ENCODE assay signal across 16 cellular contexts in the genomic region with DNA sequence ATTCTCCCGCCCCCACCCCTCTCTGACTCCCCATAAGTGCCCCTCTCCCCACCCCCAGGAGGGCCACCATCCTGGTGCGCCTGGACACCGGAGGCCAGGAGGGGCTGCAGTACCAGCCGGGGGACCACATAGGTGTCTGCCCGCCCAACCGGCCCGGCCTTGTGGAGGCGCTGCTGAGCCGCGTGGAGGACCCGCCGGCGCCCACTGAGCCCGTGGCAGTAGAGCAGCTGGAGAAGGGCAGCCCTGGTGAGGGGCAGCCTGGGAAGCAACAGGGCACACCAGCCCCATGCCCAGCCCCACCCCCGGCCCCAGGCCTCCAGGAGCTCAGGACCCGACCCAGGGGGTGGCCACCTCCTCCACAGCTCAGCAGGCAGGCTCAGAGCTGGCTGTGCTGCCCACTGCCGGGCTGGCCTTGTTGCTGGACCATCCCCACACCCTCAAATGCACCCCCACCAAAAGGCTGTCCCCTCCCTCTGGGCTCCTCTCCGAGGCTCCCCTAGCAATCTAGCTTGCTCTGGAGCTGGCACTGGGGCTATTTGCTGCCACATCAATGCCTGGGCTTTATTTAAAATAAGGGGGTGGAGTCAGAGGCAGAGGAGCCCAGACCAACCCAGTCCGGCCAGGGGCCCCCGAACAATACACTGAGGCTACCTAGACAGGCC. TPM values are rescaled to one million over a fixed set of nuclear protein-coding genes. Genes with fewer than 3 reads are reported as not detected.
DNase-seq lines count a peak whose midpoint lies in the region; ATAC-seq and TF ChIP-seq lines count a peak whose summit lies in the region.
"Had no signal": no experiment of that assay in that cellular context is flagged by ENCODE, and none has a peak within 500 bp of the region (broad histone marks: within the 10 kb centered on the region; RNA-seq: fewer than 3 reads in every experiment).

No MANE protein-coding gene starts in this region.

- no peaks in the 10 kb centered on the region for H3K36me3 ChIP-seq in neural progenitor cell
- H3K36me3 ChIP-seq: uterus had no signal

- no peak overlapping the region for H3T11ph ChIP-seq in H9 (ENCODE audit: low read length)

- H3K23ac ChIP-seq in H9 (ENCODE audit: insufficient read length, low read depth, low read length), result no peak overlapping the region

- peaks cover 21 to 49% of the 10 kb centered on the region in 2 experiments for H3K4me1 Mint-ChIP-seq in H9
- peaks cover 56% of the 10 kb centered on the region for H3K4me1 Mint-ChIP-seq in activated CD8-positive, alpha-beta T cell treated with anti-CD3 and anti-CD28 coated beads for 36 hours (ENCODE audit: low read depth)
- peaks cover 49% of the 10 kb centered on the region for H3K4me1 Mint-ChIP-seq in neural progenitor cell
- peaks cover 22% of the 10 kb centered on the region for H3K4me1 Mint-ChIP-seq in MCF 10A (ENCODE audit: insufficient read depth, unreplicated experiment)

- H3K4me1 ChIP-seq in H9 (ENCODE audit: insufficient read depth, low read length), result peaks cover 4% of the 10 kb centered on the region; the same call in 1 of the 2 replicates
- peaks cover 42% of the 10 kb centered on the region for H3K4me1 ChIP-seq in neural progenitor cell

- H3K4me3 Mint-ChIP-seq in H9 (no peak overlapping the region), neural progenitor cell (no peak overlapping the region), MCF 10A (ENCODE audit: unreplicated experiment) (no peak overlapping the region)
- no peak overlapping the region for H3K4me3 Mint-ChIP-seq in activated CD8-positive, alpha-beta T cell treated with anti-CD3 and anti-CD28 coated beads for 36 hours

- H2BK5ac ChIP-seq in H9 (ENCODE audit: insufficient read length, low read length), result no peak overlapping the region

- no peak overlapping the region for H3K4ac ChIP-seq in H9 (ENCODE audit: low read depth, low read length)

- CTCF ChIA-PET in activated CD8-positive, alpha-beta T cell treated with anti-CD3 and anti-CD28 coated beads for 36 hours (lab: Charles Lee), result interaction anchor here (0.8 to 4.3 kb wide), 19 partner anchors 9 to 156 kb away, joined by 3 to 58 read pairs (median 7); a partner anchor contains a TSS
- CTCF ChIA-PET in MCF 10A (lab: Yijun Ruan, JAX), result interaction anchor here (0.5 to 2.3 kb wide), 8 partner anchors 9 to 101 kb away, joined by 3 to 13 read pairs (median 4); no protein-coding TSS in a partner anchor

- no TSS peak for BruUV-seq in MCF 10A (replicated peaks; lab: Mats Ljungman, UMichigan)

- ATAC-seq in activated CD8-positive, alpha-beta T cell treated with anti-CD3 and anti-CD28 coated beads for 36 hours, result no peak

- H2BK120ac ChIP-seq in H9 (ENCODE audit: low read depth, low read length, poor library complexity, severe bottlenecking), result no peak overlapping the region

- no peak overlapping the region for H4K91ac ChIP-seq in H9 (ENCODE audit: insufficient read length, low read depth, low read length)

- H2BK12ac ChIP-seq in H9 (ENCODE audit: insufficient read length, low read depth, low read length), result no peak overlapping the region

- no peaks in the 10 kb centered on the region for H3K79me1 ChIP-seq in H9 (ENCODE audit: insufficient read depth, low read depth, low read length, poor library complexity, severe bottlenecking)

- H4K20me1 ChIP-seq in H9 (ENCODE audit: control insufficient read depth, insufficient read depth, insufficient read length), result no peaks in the 10 kb centered on the region
- H4K20me1 ChIP-seq in neural progenitor cell (ENCODE audit: low read depth), result no peaks in the 10 kb centered on the region

- H3K9me3 ChIP-seq in H9 (ENCODE audit: control insufficient read depth, low read depth, low read length) (no peaks in the 10 kb centered on the region), neural progenitor cell (ENCODE audit: low read depth) (no peaks in the 10 kb centered on the region)
- H3K9me3 ChIP-seq: A549, body of pancreas, uterus had no signal

- H3K18ac ChIP-seq in H9 (ENCODE audit: insufficient read length, low read depth, low read length), result peak overlapping the region; percentile 50

- no CpG with 5 or more reads among the region's 20 CpGs for WGBS in H9 (ENCODE audit: extremely low coverage, insufficient read length, low lambda C conversion rate)

- H3K9ac ChIP-seq in H9 (ENCODE audit: extremely low read depth, insufficient read length, low read length) (no peak overlapping the region), neural progenitor cell (no peak overlapping the region)

- no peak overlapping the region for H3K4me3 ChIP-seq in neural progenitor cell
- H3K4me3 ChIP-seq: A549, body of pancreas, uterus had no signal

- H3K79me2 ChIP-seq in H9 (ENCODE audit: insufficient read depth, low read length) (no peaks in the 10 kb centered on the region), neural progenitor cell (ENCODE audit: low read depth) (no peaks in the 10 kb centered on the region)

- H2AK5ac ChIP-seq in H9 (ENCODE audit: insufficient read length, low read length), result no peak overlapping the region

- H4K8ac ChIP-seq in H9 (replicated peaks; ENCODE audit: insufficient read length, low read depth, low read length), result no peak overlapping the region

- POLR2A ChIA-PET in activated CD8-positive, alpha-beta T cell treated with anti-CD3 and anti-CD28 coated beads for 36 hours (lab: Charles Lee), result interaction anchor here (1.0 to 2.5 kb wide), 3 partner anchors 10 to 61 kb away, joined by 3 to 18 read pairs (median 4); no protein-coding TSS in a partner anchor
- POLR2A ChIA-PET in MCF 10A (lab: Yijun Ruan, JAX), result no interaction called here

- intact Hi-C loops in activated CD8-positive, alpha-beta T cell treated with anti-CD3 and anti-CD28 coated beads for 36 hours (cut with micrococcal nuclease), result no loop called here
- intact Hi-C loops in MCF 10A (cut with micrococcal nuclease), result no loop called here

- peaks cover 35% of the 10 kb centered on the region for H3F3A ChIP-seq in neural progenitor cell (ENCODE audit: low read depth)

- H3K4me2 ChIP-seq in H9 (ENCODE audit: insufficient read depth, insufficient read length, low read length) (no peak overlapping the region), neural progenitor cell (peak overlapping the region; percentile 76)

- H2BK20ac ChIP-seq in H9 (ENCODE audit: low read depth, low read length, poor library complexity, severe bottlenecking), result no peak overlapping the region

- H3K27ac ChIP-seq in H9 (ENCODE audit: insufficient read length, low read depth, low read length), result no peak overlapping the region
- H3K27ac ChIP-seq in neural progenitor cell, result no peak overlapping the region
- H3K27ac ChIP-seq: body of pancreas, uterus had no signal

- H3K27ac Mint-ChIP-seq in H9 (no peak overlapping the region), neural progenitor cell (no peak overlapping the region), MCF 10A (ENCODE audit: low read depth, unreplicated experiment) (no peak overlapping the region)
- H3K27ac Mint-ChIP-seq in activated CD8-positive, alpha-beta T cell treated with anti-CD3 and anti-CD28 coated beads for 36 hours, result no peak overlapping the region

- peak; percentile 39 for DNase-seq in activated CD4-positive, alpha-beta T cell treated with anti-CD3 and anti-CD28 coated beads for 48 hours
- DNase-seq in activated CD4-positive, alpha-beta T cell treated with anti-CD3 and anti-CD28 coated beads, Interleukin-2, amount 50 U/mL, for 4 hours, result no peak
- DNase-seq in H9 (peak; percentile 65), neural progenitor cell (ENCODE audit: low spot score) (no peak), islet precursor cell (no peak), MCF 10A (ENCODE audit: unreplicated experiment) (no peak)
- DNase-seq in activated CD8-positive, alpha-beta T cell treated with anti-CD3 and anti-CD28 coated beads for 36 hours, result peak; percentile 34
- DNase-seq in stimulated activated CD8-positive, alpha-beta memory T cell treated with anti-CD3 and anti-CD28 coated beads, Interleukin-4, amount 100 ng/mL, for 48 hours, result no peak
- DNase-seq: COR-L47, NCI-H1436 treated with DMSO at 0.1 percent for 48 hours, NCI-H345 had no signal

- no peak overlapping the region for H2BK15ac ChIP-seq in H9 (ENCODE audit: low read depth, low read length)

- H3K27me3 Mint-ChIP-seq in H9 (ENCODE audit: low read depth) (peaks cover 28% of the 10 kb centered on the region), neural progenitor cell (ENCODE audit: insufficient read depth, low read depth) (peaks cover 13% of the 10 kb centered on the region), MCF 10A (ENCODE audit: insufficient read depth, unreplicated experiment) (peaks cover 5% of the 10 kb centered on the region)
- no peaks in the 10 kb centered on the region for H3K27me3 Mint-ChIP-seq in activated CD8-positive, alpha-beta T cell treated with anti-CD3 and anti-CD28 coated beads for 36 hours

- H4K5ac ChIP-seq in H9 (ENCODE audit: insufficient read length, low read depth, low read length), result no peak overlapping the region

- H3K14ac ChIP-seq in H9 (ENCODE audit: insufficient read depth, low read length), result no peak overlapping the region; the same call in 1 of the 2 replicates

- TF ChIP-seq CTCF in H9 (conservative IDR thresholded peaks at IDR 0.05) (peak; percentile 24; the same call in 2 of the 3 replicates), neural progenitor cell (IDR thresholded peaks at IDR 0.05) (peak; percentile 12), MCF 10A (IDR thresholded peaks at IDR 0.05; ENCODE audit: unreplicated experiment) (no peak)
- TF ChIP-seq CTCF in activated CD8-positive, alpha-beta T cell treated with anti-CD3 and anti-CD28 coated beads for 36 hours (IDR thresholded peaks at IDR 0.05), result no peak

- H2AFZ ChIP-seq in H9 (ENCODE audit: low read length), result no peak overlapping the region
- H2AFZ ChIP-seq in neural progenitor cell (replicated peaks), result no peak overlapping the region

- H3K9me3 Mint-ChIP-seq in H9, result no peaks in the 10 kb centered on the region
- H3K9me3 Mint-ChIP-seq in activated CD8-positive, alpha-beta T cell treated with anti-CD3 and anti-CD28 coated beads for 36 hours, result no peaks in the 10 kb centered on the region
- H3K9me3 Mint-ChIP-seq in neural progenitor cell, result peaks cover 1% of the 10 kb centered on the region
- no peaks in the 10 kb centered on the region for H3K9me3 Mint-ChIP-seq in MCF 10A (ENCODE audit: unreplicated experiment)
- H3K9me3 Mint-ChIP-seq: nephron had no signal

- H3K36me3 Mint-ChIP-seq in H9 (ENCODE audit: insufficient read depth in 1 of 3, low read depth in 3 of 3) (peaks cover 0 to 2% (median 1%) of the 10 kb centered on the region in 3 experiments; a peak in 2 of 7 replicates), neural progenitor cell (peaks cover 4% of the 10 kb centered on the region), MCF 10A (ENCODE audit: insufficient read depth, unreplicated experiment) (no peaks in the 10 kb centered on the region)
- H3K36me3 Mint-ChIP-seq in activated CD8-positive, alpha-beta T cell treated with anti-CD3 and anti-CD28 coated beads for 36 hours (ENCODE audit: low read depth), result peaks cover 6% of the 10 kb centered on the region

- H3K27me3 ChIP-seq in H9 (ENCODE audit: insufficient read depth, low read length) (no peaks in the 10 kb centered on the region), neural progenitor cell (peaks cover 17% of the 10 kb centered on the region)

- H3K23me2 ChIP-seq in H9 (ENCODE audit: insufficient read length, low read depth, low read length, poor library complexity, severe bottlenecking), result peaks cover 8% of the 10 kb centered on the region

- no peak overlapping the region for H3K56ac ChIP-seq in H9 (ENCODE audit: insufficient read length, low read depth, low read length)

RNA-seq across cellular contexts. Expression of a gene that starts 14.8 kb away (rescaled TPM):
- 1.5 and 2.0 TPM in 2 replicates for total RNA-seq in H9 (2021)
- 10 to 100 TPM; 12.6 to 14.0 TPM for total RNA-seq in activated CD8-positive, alpha-beta T cell treated with anti-CD3 and anti-CD28 coated beads for 36 hours
- total RNA-seq in neural progenitor cell (ENCODE audit: low replicate concordance), result 0.43 and 1.8 TPM in 2 replicates
- total RNA-seq in MCF 10A (2022), result 0.12 and 0.29 TPM in 2 replicates
- total RNA-seq: body of pancreas, liver had no signal

RNA-seq across cellular contexts. Expression of a gene that starts 18.7 kb away (rescaled TPM):
- total RNA-seq in H9 (2021) (4.5 and 4.7 TPM in 2 replicates), neural progenitor cell (ENCODE audit: low replicate concordance) (1.3 and 11.0 TPM in 2 replicates), MCF 10A (2022) (0.20 and 0.30 TPM in 2 replicates)
- total RNA-seq in activated CD8-positive, alpha-beta T cell treated with anti-CD3 and anti-CD28 coated beads for 36 hours, result 1 to 10 TPM; 5.4 to 6.2 TPM

RNA-seq across cellular contexts. Expression of a gene that starts 18.8 kb away (rescaled TPM):
- 22.1 and 23.9 TPM in 2 replicates for total RNA-seq in H9 (2021)
- 10 to 100 TPM; 41.4 to 47.5 TPM for total RNA-seq in activated CD8-positive, alpha-beta T cell treated with anti-CD3 and anti-CD28 coated beads for 36 hours
- total RNA-seq in neural progenitor cell (ENCODE audit: low replicate concordance), result 7.9 and 19.9 TPM in 2 replicates
- total RNA-seq in MCF 10A (2022), result 73.4 and 76.1 TPM in 2 replicates

RNA-seq across cellular contexts. Expression of a gene that starts 31.4 kb away (rescaled TPM):
- total RNA-seq in H9 (2021) (4.3 and 4.5 TPM in 2 replicates), neural progenitor cell (ENCODE audit: low replicate concordance) (2.6 and 11.1 TPM in 2 replicates), MCF 10A (2022) (0.09 TPM in 1 of 2 replicates, not detected in the other)
- total RNA-seq in activated CD8-positive, alpha-beta T cell treated with anti-CD3 and anti-CD28 coated beads for 36 hours, result under 1 TPM; 0.23 to 0.29 TPM

RNA-seq across cellular contexts. Expression of a gene that starts 38.9 kb away (rescaled TPM):
- 1.7 and 2.3 TPM in 2 replicates for total RNA-seq in H9 (2021)
- total RNA-seq in activated CD8-positive, alpha-beta T cell treated with anti-CD3 and anti-CD28 coated beads for 36 hours, result 1 to 10 TPM; 3.7 to 5.8 TPM
- total RNA-seq in neural progenitor cell (ENCODE audit: low replicate concordance), result 1.6 TPM in 1 of 2 replicates, not detected in the other
- 3.9 and 8.8 TPM in 2 replicates for total RNA-seq in MCF 10A (2022)

Comparison
In these comparisons a context has a peak if more than half of its experiments do, and no peak if none do; other contexts are left out.
1. DNase-seq: peak in activated CD4-positive, alpha-beta T cell treated with anti-CD3 and anti-CD28 coated beads for 48 hours (single experiment), H9 (single experiment) and activated CD8-positive, alpha-beta T cell treated with anti-CD3 and anti-CD28 coated beads for 36 hours (single experiment); none in activated CD4-positive, alpha-beta T cell treated with anti-CD3 and anti-CD28 coated beads, Interleukin-2, amount 50 U/mL, for 4 hours (0 of 2), neural progenitor cell (single experiment), islet precursor cell (single experiment), stimulated activated CD8-positive, alpha-beta memory T cell treated with anti-CD3 and anti-CD28 coated beads, Interleukin-4, amount 100 ng/mL, for 48 hours (single experiment) and MCF 10A (single experiment).
2. CTCF ChIP-seq: peak in H9 (single experiment) and neural progenitor cell (single experiment); none in activated CD8-positive, alpha-beta T cell treated with anti-CD3 and anti-CD28 coated beads for 36 hours (single experiment) and MCF 10A (single experiment).